Comparison of ENCODE assay signal across 9 cellular contexts in the genomic region with DNA sequence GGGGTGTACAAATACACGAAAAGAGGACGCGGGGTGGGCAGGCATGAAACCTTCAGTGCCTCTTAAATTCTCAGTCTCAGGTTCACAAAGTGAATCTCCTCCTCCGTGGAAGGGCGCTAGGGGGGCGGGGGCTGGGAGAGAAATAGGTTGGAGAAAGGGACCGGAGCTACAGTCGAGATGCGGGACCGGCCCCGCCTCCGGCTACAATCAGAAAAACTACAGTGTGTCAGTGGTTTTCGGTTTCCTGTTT. TPM values are rescaled to one million over a fixed set of nuclear protein-coding genes. Genes with fewer than 3 reads are reported as not detected.
DNase-seq lines count a peak whose midpoint lies in the region; ATAC-seq, FAIRE-seq and TF ChIP-seq lines count a peak whose summit lies in the region.
"Had no signal": no experiment of that assay in that cellular context is flagged by ENCODE, and none has a peak within 500 bp of the region (broad histone marks: within the 10 kb centered on the region; RNA-seq: fewer than 3 reads in every experiment).

No MANE protein-coding gene starts in this region.

- peak; percentile 42 for FAIRE-seq in GM12892 (lab: Jason Lieb, UNC)
- FAIRE-seq: TTC549 had no signal

- POLR2A ChIA-PET in Panc1 (lab: Charles Lee) = interaction anchor here (0.7 to 4.1 kb wide), 4 partner anchors 58 to 139 kb away, joined by 6 to 28 read pairs (median 11); no protein-coding TSS in a partner anchor

- BruUV-seq in Panc1 (replicated peaks; lab: Mats Ljungman, UMichigan) = no TSS peak

- DNase-seq in GM12892 (ENCODE audit: insufficient read length) (no peak), Panc1 (ENCODE audit: low read depth, low spot score) (no peak), coronary artery (ENCODE audit: low spot score) (no peak), aorta (peak in 1 of 2 donors; percentile 93), NCI-H524 treated with DMSO at 0.1 percent for 48 hours (lab: John Stamatoyannopoulos, UW) (no peak), hepatic stellate cell (ENCODE audit: low spot score) (no peak)

- 1% methylated on average over 13 of the region's 13 CpGs for WGBS in aorta, 2 donors

- ATAC-seq in Panc1 (peak; percentile 55), aorta (ENCODE audit: low FRiP score) (no peak), HG03159 (IDR thresholded peaks at IDR 0.05; ENCODE audit: unreplicated experiment) (no peak)

- no peaks in the 10 kb centered on the region for H3K36me3 ChIP-seq in Panc1 (ENCODE audit: control insufficient read depth, insufficient read depth, low read length)
- no peaks in the 10 kb centered on the region for H3K36me3 ChIP-seq in muscle layer of duodenum (ENCODE audit: control insufficient read depth in 1 of 2, insufficient read depth in 2 of 2, low read length in 2 of 2)
- no peaks in the 10 kb centered on the region for H3K36me3 ChIP-seq in aorta (ENCODE audit: control insufficient read depth in 1 of 2, insufficient read depth in 2 of 2, low read length in 1 of 2)

- H3K4me1 ChIP-seq in Panc1 (ENCODE audit: control insufficient read depth, insufficient read depth, low read length) = peaks cover 19% of the 10 kb centered on the region
- H3K4me1 ChIP-seq in muscle layer of duodenum (ENCODE audit: control insufficient read depth in 1 of 2, insufficient read depth in 2 of 2, low read length in 2 of 2) = no peaks in the 10 kb centered on the region
- no peaks in the 10 kb centered on the region for H3K4me1 ChIP-seq in aorta (ENCODE audit: control insufficient read depth in 1 of 2, insufficient read depth in 2 of 2, low read length in 2 of 2)

- peak overlapping the region; percentile 95 for H3K27ac ChIP-seq in Panc1 (ENCODE audit: low read length)
- H3K27ac ChIP-seq in coronary artery = peak overlapping the region; percentile 97 to 99
- peak overlapping the region; percentile 93 for H3K27ac ChIP-seq in muscle layer of duodenum (ENCODE audit: low read length)
- H3K27ac ChIP-seq in aorta (ENCODE audit: low read depth in 1 of 2, low read length in 2 of 2) = peak overlapping the region in 1 of 2 donors; percentile 92

- TF ChIP-seq POLR2A in GM12892 (IDR thresholded peaks at IDR 0.05; ENCODE audit: low read depth, low read length) = no peak

- H3K27me3 ChIP-seq in Panc1 (ENCODE audit: control insufficient read depth, insufficient read depth, low read length) (no peaks in the 10 kb centered on the region), muscle layer of duodenum (ENCODE audit: low read depth, low read length) (no peaks in the 10 kb centered on the region), aorta (ENCODE audit: control insufficient read depth in 1 of 2, insufficient read depth in 2 of 2, low read length in 1 of 2) (no peaks in the 10 kb centered on the region)

- intact Hi-C loops in Panc1 (cut with micrococcal nuclease; ENCODE audit: unreplicated experiment) (loop anchor here (5.0 to 10.0 kb wide), 3 partner anchors 53 to 416 kb away; no protein-coding TSS in a partner anchor), aorta (cut with DNase I) (loop anchor here (2.0 to 10.0 kb wide), 7 partner anchors 53 to 714 kb away; no protein-coding TSS in a partner anchor)

- TF ChIP-seq CTCF in Panc1 (IDR thresholded peaks at IDR 0.05) (no peak), coronary artery (IDR thresholded peaks at IDR 0.05) (no peak)

- in situ Hi-C loops in Panc1 (cut with HindIII; ENCODE audit: low pct_unique_long_range_greater_than_20kb, low sequenced_read_pairs) = no loop called here

- H3K9me3 ChIP-seq in Panc1 (ENCODE audit: control insufficient read depth, insufficient read depth, low read depth, low read length) (no peaks in the 10 kb centered on the region), muscle layer of duodenum (ENCODE audit: control insufficient read depth in 1 of 2, low read length in 2 of 2) (no peaks in the 10 kb centered on the region), aorta (ENCODE audit: control insufficient read depth, low read length) (no peaks in the 10 kb centered on the region)

- H3K4me3 ChIP-seq in Panc1 (ENCODE audit: low read depth in 2 of 2, low read length in 2 of 2) (peak overlapping the region; percentile 82 to 95), coronary artery (peak overlapping the region; percentile 93), muscle layer of duodenum (ENCODE audit: low read depth in 1 of 2, low read length in 2 of 2) (peak overlapping the region; percentile 70 to 92), aorta (ENCODE audit: low read length in 2 of 2) (peak overlapping the region; percentile 94 to 97)

- CTCF ChIA-PET in Panc1 (lab: Charles Lee) = no interaction called here

RNA-seq across cellular contexts. Expression of a gene that starts 3.4 kb away (rescaled TPM):
- polyA plus RNA-seq in GM12892 (2012; ENCODE audit: missing spikeins) = not detected
- total RNA-seq in Panc1 (2021; ENCODE audit: unreplicated experiment) (7.7 TPM), aorta (10 to 100 TPM in 1 of 2 donors, 1 to 10 TPM in 1; 8.3 to 10.5 TPM)
- polyA plus RNA-seq in Panc1 (2012; ENCODE audit: insufficient read length) = 7.1 TPM
- polyA plus RNA-seq in aorta = 1 to 10 TPM in 1 of 2 donors, under 1 TPM in 1; 0.79 to 1.5 TPM
